ENCODE assay signal across 26 cellular contexts in genomic region chr6:82890240-82890639, GRCh38.
DNase-seq lines count a peak whose midpoint lies in the region; ATAC-seq, FAIRE-seq and TF ChIP-seq lines count a peak whose summit lies in the region.
"Had no signal": no experiment of that assay in that cellular context is flagged by ENCODE, and none has a peak within 500 bp of the region (broad histone marks: within the 10 kb centered on the region; RNA-seq: fewer than 3 reads in every experiment).

No MANE protein-coding gene starts in this region.

- no peaks in the 10 kb centered on the region for H3K79me2 ChIP-seq in K562 (ENCODE audit: control insufficient read depth, insufficient read depth, low read length)

- no TSS peak for BruUV-seq in K562 (replicated peaks; lab: Mats Ljungman, UMichigan)

- no peaks in the 10 kb centered on the region for H4K20me1 ChIP-seq in K562 (replicated peaks; ENCODE audit: control insufficient read depth, insufficient read depth, low read length)
- H4K20me1 ChIP-seq: BLaER1 treated with 17β-estradiol and CSF1 and Interleukin-3, amounts not matched to agents 10 nM and 100 nM had no signal

- TF ChIP-seq POLR2A in K562 (conservative IDR thresholded peaks at IDR 0.05): no peak

- no peak overlapping the region for H3K4me3 ChIP-seq in HEK293 (ENCODE audit: low read depth, low read length)
- H3K4me3 ChIP-seq in K562: no peak overlapping the region
- H3K4me3 ChIP-seq in epithelial cell of esophagus (ENCODE audit: low read length): no peak overlapping the region
- H3K4me3 ChIP-seq: A549; BLaER1 treated with 17β-estradiol and CSF1 and Interleukin-3, amounts not matched to agents 10 nM and 100 nM; GM12878 had no signal

- no peak overlapping the region for H3K27ac ChIP-seq in HEK293 (ENCODE audit: extremely low read depth, low read depth, low read length)
- H3K27ac ChIP-seq in K562 (ENCODE audit: extremely low read depth, low read depth, low read length): no peak overlapping the region
- H3K27ac ChIP-seq in foreskin keratinocyte: no peak overlapping the region
- H3K27ac ChIP-seq: 22Rv1; A549; BLaER1 treated with 17β-estradiol and CSF1 and Interleukin-3, amounts not matched to agents 10 nM and 100 nM; C4-2B had no signal

- H3K9ac ChIP-seq in K562 (ENCODE audit: insufficient read depth in 1 of 2, low read depth in 2 of 2, low read length in 2 of 2): no peak overlapping the region
- H3K9ac ChIP-seq: BLaER1 treated with 17β-estradiol and CSF1 and Interleukin-3, amounts not matched to agents 10 nM and 100 nM had no signal

- H3K36me3 ChIP-seq in HEK293 (ENCODE audit: control insufficient read depth in 2 of 2, insufficient read depth in 1 of 2, low read length in 2 of 2) (peaks cover 0 to 4% of the 10 kb centered on the region in 2 experiments; a peak in 1 of 3 replicates), K562 (ENCODE audit: control insufficient read depth, insufficient read depth, low read length) (peaks cover 6% of the 10 kb centered on the region; the same call in 1 of the 3 replicates)
- H3K36me3 ChIP-seq: BLaER1 treated with 17β-estradiol and CSF1 and Interleukin-3, amounts not matched to agents 10 nM and 100 nM had no signal

- WGBS in K562 (ENCODE audit: insufficient coverage, low coverage, missing lambda C conversion rate): 82% methylated on average over 1 of the region's 1 CpG

- no peak overlapping the region for H2AFZ ChIP-seq in K562 (ENCODE audit: low read depth, low read length)

- no peaks in the 10 kb centered on the region for H3K27me3 ChIP-seq in K562 (ENCODE audit: control insufficient read depth in 2 of 2, insufficient read depth in 2 of 2, low read length in 2 of 2)
- H3K27me3 ChIP-seq in foreskin keratinocyte: no peaks in the 10 kb centered on the region
- H3K27me3 ChIP-seq: BLaER1 treated with 17β-estradiol and CSF1 and Interleukin-3, amounts not matched to agents 10 nM and 100 nM had no signal

- ATAC-seq in K562 (no peak), foreskin keratinocyte (peak; percentile 56)
- ATAC-seq: A549; CD8-positive, alpha-beta T cell; GM12878 had no signal

- H3K9me1 ChIP-seq in K562 (ENCODE audit: control insufficient read depth, insufficient read depth, low read length): no peaks in the 10 kb centered on the region

- TF ChIP-seq RAD21 in K562 (CRISPR knock-in tag; conservative IDR thresholded peaks at IDR 0.05 in 1 of 2, IDR thresholded peaks at IDR 0.05 in 1 of 2): no peak

- intact Hi-C loops in K562 (cut with micrococcal nuclease): no loop called here

- FAIRE-seq in K562 (lab: Jason Lieb, UNC): no peak
- FAIRE-seq: A549, GM12878, GM12892, GM18507, GM19239 had no signal

- no peaks in the 10 kb centered on the region for H3K9me3 ChIP-seq in HEK293 (ENCODE audit: control insufficient read depth, insufficient read depth, low read depth, low read length)
- no peaks in the 10 kb centered on the region for H3K9me3 ChIP-seq in K562 (replicated peaks; ENCODE audit: control insufficient read depth, insufficient read depth, low read depth, low read length)
- H3K9me3 ChIP-seq: A549; BLaER1 treated with 17β-estradiol and CSF1 and Interleukin-3, amounts not matched to agents 10 nM and 100 nM had no signal

- DNase-seq in K562 (ENCODE audit: extremely low read depth in 1 of 4, low spot score in 3 of 4): no peak
- peak; percentile 28 for DNase-seq in epithelial cell of esophagus (ENCODE audit: low read depth)
- DNase-seq in foreskin keratinocyte: no peak
- DNase-seq in GM19238 (ENCODE audit: insufficient read length, low spot score): no peak
- DNase-seq in SW 1271 (lab: John Stamatoyannopoulos, UW): no peak
- no peak for DNase-seq in Kasumi-1 (lab: John Stamatoyannopoulos, UW)
- DNase-seq in HCEC 1CT: no peak
- DNase-seq: AML-193; CD4-positive, alpha-beta T cell; CD8-positive, alpha-beta T cell; DMS 273 treated with DMSO at 0.1 percent for 48 hours; DMS153; DMS53; DMS79; DND-41; EL; GDM1 had no signal

- H3K4me2 ChIP-seq in K562 (ENCODE audit: insufficient read depth, low read length): no peak overlapping the region
- H3K4me2 ChIP-seq: A549; BLaER1 treated with 17β-estradiol and CSF1 and Interleukin-3, amounts not matched to agents 10 nM and 100 nM had no signal

- CTCF ChIA-PET in HEK293 (lab: Yijun Ruan, JAX) (interaction anchor here (0.8 kb wide), 1 partner anchor 45 kb away, joined by 3 read pairs; no protein-coding TSS in a partner anchor), K562 (lab: Yijun Ruan, JAX; ENCODE audit: low intra/inter-chr PET ratio) (no interaction called here)

- TF ChIP-seq CTCF in HEK293 (tag by site-specific recombination; IDR thresholded peaks at IDR 0.05) (no peak), K562 (IDR thresholded peaks at IDR 0.05 in 2 of 3, conservative IDR thresholded peaks at IDR 0.05 in 1 of 3; ENCODE audit: insufficient read depth in 2 of 3, low read depth in 1 of 3, low read length in 3 of 3) (no peak), epithelial cell of esophagus (IDR thresholded peaks at IDR 0.05; ENCODE audit: insufficient read depth, low read depth, low read length, missing control alignments) (no peak), foreskin keratinocyte (conservative IDR thresholded peaks at IDR 0.05) (no peak)

- H3K4me1 ChIP-seq in HEK293 (ENCODE audit: control insufficient read depth, insufficient read depth, low read length) (no peaks in the 10 kb centered on the region), K562 (replicated peaks in 1 of 2; ENCODE audit: control insufficient read depth in 2 of 2, insufficient read depth in 2 of 2, low read length in 2 of 2) (peaks cover 13 to 21% of the 10 kb centered on the region in 2 experiments; a peak in 4 of 5 replicates), foreskin keratinocyte (no peaks in the 10 kb centered on the region)
- H3K4me1 ChIP-seq: A549; BLaER1 treated with 17β-estradiol and CSF1 and Interleukin-3, amounts not matched to agents 10 nM and 100 nM had no signal

- POLR2A ChIA-PET in HEK293 (lab: Yijun Ruan, JAX): no interaction called here
- POLR2A ChIA-PET in K562 (lab: Yijun Ruan, JAX): no interaction called here

- in situ Hi-C loops in K562 (cut with MboI): no loop called here

- TF ChIP-seq EP300 in K562 (IDR thresholded peaks at IDR 0.05; ENCODE audit: low read length): no peak

TF ChIP-seq in HEK293, 187 proteins besides CTCF, POLR2A, EP300 and RAD21:
- no peak for TF ChIP-seq TRIM28 (IDR thresholded peaks at IDR 0.05; ENCODE audit: borderline replicate concordance, low read length)
- no peak for TF ChIP-seq ZNF580 (tag by site-specific recombination; IDR thresholded peaks at IDR 0.05)
- TF ChIP-seq OSR2 (tag by site-specific recombination; IDR thresholded peaks at IDR 0.05): no peak
- peak; percentile 50; the same call in 1 of the 2 replicates for TF ChIP-seq SCRT2 (tag by site-specific recombination; IDR thresholded peaks at IDR 0.05)
- no peak for TF ChIP-seq ZNF785 (tag by site-specific recombination; IDR thresholded peaks at IDR 0.05)

TF ChIP-seq in K562, 482 proteins besides CTCF, POLR2A, EP300 and RAD21:
- peak; percentile 11 for TF ChIP-seq MEIS2 (IDR thresholded peaks at IDR 0.05; ENCODE audit: partially characterized antibody)
- TF ChIP-seq PRDM10 (IDR thresholded peaks at IDR 0.05; ENCODE audit: partially characterized antibody): no peak
- no peak for TF ChIP-seq PBX2 (CRISPR knock-in tag; IDR thresholded peaks at IDR 0.05; ENCODE audit: low read depth)
- TF ChIP-seq PBX2 (tag; conservative IDR thresholded peaks at IDR 0.05; ENCODE audit: low read depth): peak; percentile 43; the same call in 1 of the 2 replicates
- TF ChIP-seq ZNF143 (CRISPR knock-in tag; IDR thresholded peaks at IDR 0.05): no peak
